In genomic region chr6:77026341-77026740, GRCh38 we compare ENCODE assay signal across 15 cellular contexts.
DNase-seq lines count a peak whose midpoint lies in the region; ATAC-seq and TF ChIP-seq lines count a peak whose summit lies in the region.
"Had no signal": no experiment of that assay in that cellular context is flagged by ENCODE, and none has a peak within 500 bp of the region (broad histone marks: within the 10 kb centered on the region; RNA-seq: fewer than 3 reads in every experiment).

No MANE protein-coding gene starts in this region.

- H3K27ac ChIP-seq in Panc1 (ENCODE audit: low read length), result peak overlapping the region; percentile 8; the same call in 1 of the 2 replicates
- H3K27ac ChIP-seq: A549 had no signal

- H3K27me3 Mint-ChIP-seq in HFFc6 (ENCODE audit: insufficient read depth), result no peaks in the 10 kb centered on the region
- no peaks in the 10 kb centered on the region for H3K27me3 Mint-ChIP-seq in glutamatergic neuron (ENCODE audit: unreplicated experiment)

- H3K27ac Mint-ChIP-seq in HFFc6 (0 out of 2 replicates have a peak overlapping the region, but pooled peaks have one; percentile 35), glutamatergic neuron (ENCODE audit: unreplicated experiment) (peak overlapping the region; percentile 48)
- H3K27ac Mint-ChIP-seq: CD14-positive monocyte; CD8-positive, alpha-beta T cell; GM23338 had no signal

- H3K4me3 Mint-ChIP-seq in HFFc6 (peak overlapping the region; percentile 70), glutamatergic neuron (ENCODE audit: unreplicated experiment) (no peak overlapping the region)
- H3K4me3 Mint-ChIP-seq: CD14-positive monocyte; CD8-positive, alpha-beta T cell; GM23338 had no signal

- H3K9me3 Mint-ChIP-seq in HFFc6 (no peaks in the 10 kb centered on the region), glutamatergic neuron (ENCODE audit: unreplicated experiment) (no peaks in the 10 kb centered on the region)
- H3K9me3 Mint-ChIP-seq: GM23338 had no signal

- H3K36me3 ChIP-seq in Panc1 (ENCODE audit: control insufficient read depth, insufficient read depth, low read length), result no peaks in the 10 kb centered on the region

- H3K36me3 Mint-ChIP-seq in HFFc6 (ENCODE audit: low read depth) (no peaks in the 10 kb centered on the region), glutamatergic neuron (ENCODE audit: unreplicated experiment) (no peaks in the 10 kb centered on the region)
- H3K36me3 Mint-ChIP-seq: CD14-positive monocyte; CD8-positive, alpha-beta T cell had no signal

- H3K4me1 Mint-ChIP-seq in HFFc6 (ENCODE audit: low read depth) (peaks cover 48% of the 10 kb centered on the region), glutamatergic neuron (ENCODE audit: low read depth, unreplicated experiment) (peaks cover 20% of the 10 kb centered on the region)
- H3K4me1 Mint-ChIP-seq: CD14-positive monocyte, GM23338 had no signal

- peaks cover 4% of the 10 kb centered on the region; the same call in 1 of the 2 replicates for H3K4me1 ChIP-seq in Panc1 (ENCODE audit: control insufficient read depth, insufficient read depth, low read length)
- H3K4me1 ChIP-seq: A549 had no signal

- no peak for ATAC-seq in Panc1
- ATAC-seq: A549; CD8-positive, alpha-beta T cell; GM23338 had no signal

- TF ChIP-seq CTCF in HFFc6 (IDR thresholded peaks at IDR 0.05), result no peak
- TF ChIP-seq CTCF in Panc1 (IDR thresholded peaks at IDR 0.05), result no peak
- no peak for TF ChIP-seq CTCF in glutamatergic neuron (IDR thresholded peaks at IDR 0.05; ENCODE audit: partially characterized antibody, unreplicated experiment)

- no peak overlapping the region for H3K4me3 ChIP-seq in Panc1 (ENCODE audit: low read depth in 2 of 2, low read length in 2 of 2)
- H3K4me3 ChIP-seq: A549, GM12878, GM23338 had no signal

- intact Hi-C loops in Panc1 (cut with micrococcal nuclease; ENCODE audit: unreplicated experiment), result no loop called here

- no peaks in the 10 kb centered on the region for H3K27me3 ChIP-seq in Panc1 (ENCODE audit: control insufficient read depth, insufficient read depth, low read length)

- no peaks in the 10 kb centered on the region for H3K9me3 ChIP-seq in Panc1 (ENCODE audit: control insufficient read depth, insufficient read depth, low read depth, low read length)
- H3K9me3 ChIP-seq: A549 had no signal

- CTCF ChIA-PET in Panc1 (lab: Charles Lee), result no interaction called here

- BruUV-seq in Panc1 (replicated peaks; lab: Mats Ljungman, UMichigan), result no TSS peak

- POLR2A ChIA-PET in Panc1 (lab: Charles Lee), result no interaction called here

- in situ Hi-C loops in Panc1 (cut with HindIII; ENCODE audit: low pct_unique_long_range_greater_than_20kb, low sequenced_read_pairs), result no loop called here

- peak; percentile 31 for DNase-seq in EL
- DNase-seq in HFFc6, result no peak
- DNase-seq in Panc1 (ENCODE audit: low read depth, low spot score), result no peak
- DNase-seq in glutamatergic neuron, result no peak
- no peak for DNase-seq in SIG-M5 (lab: John Stamatoyannopoulos, UW)
- no peak for DNase-seq in stimulated activated CD4-positive, alpha-beta T cell treated with anti-CD3 and anti-CD28 coated beads, Interleukin-2, amount 100 ng/mL, for 24 hours
- DNase-seq in NCI-H2029 (lab: John Stamatoyannopoulos, UW), result no peak
- DNase-seq: CD8-positive, alpha-beta T cell; COR-L47; DND-41; H7 had no signal
